ENCODE assay signal across 8 cellular contexts in genomic region chr11:57515332-57516060, GRCh38. TPM values are rescaled to one million over a fixed set of nuclear protein-coding genes. Genes with fewer than 3 reads are reported as not detected.
A peak's percentile ranks its signal among the peaks of the same experiment; 100 is the strongest.
DNase-seq lines count a peak whose midpoint lies in the region; ATAC-seq and TF ChIP-seq lines count a peak whose summit lies in the region.

Gene SLC43A1, minus strand, starts transcription at chr11:57515702. Its CDS starts 1,591 bp downstream, at chr11:57514111.

- H3K4me1 ChIP-seq in tibial nerve: peaks cover 0 to 22% (median 6%) of the 10 kb centered on the region in 4 donors

- H3K4me3 Mint-ChIP-seq in naive B cell: peak within 1 kb of the TSS; percentile 91 to 99 (median 97)

- DNase-seq in GM10248 (ENCODE audit: extremely low spot score) (peak; percentile 66), LoVo (ENCODE audit: low spot score) (peak; percentile 57), epithelial cell of esophagus (ENCODE audit: low read depth) (peak; percentile 27), naive B cell (no peak), tibial nerve (ENCODE audit: low spot score in 2 of 2) (peak; percentile 43 to 61), NCI-H774 (lab: John Stamatoyannopoulos, UW) (no peak)
- peak; percentile 6 to 9 for DNase-seq in activated CD4-positive, alpha-beta T cell treated with anti-CD3 and anti-CD28 coated beads, Interleukin-2, amount 50 U/mL, for 4 hours

- no peaks in the 10 kb centered on the region for H3K27me3 Mint-ChIP-seq in naive B cell

- no peaks in the 10 kb centered on the region for H3K36me3 ChIP-seq in tibial nerve

- TF ChIP-seq CTCF in GM10248 (IDR thresholded peaks at IDR 0.05; ENCODE audit: control extremely low read depth, extremely low read depth, low read depth, missing control alignments): no peak
- peak; percentile 4 for TF ChIP-seq CTCF in epithelial cell of esophagus (IDR thresholded peaks at IDR 0.05; ENCODE audit: insufficient read depth, low read depth, low read length, missing control alignments)
- peak in 1 of 5 experiments; percentile 16 for TF ChIP-seq CTCF in tibial nerve (IDR thresholded peaks at IDR 0.05)

- peak within 1 kb of the TSS; percentile 64 to 97 (median 90) for H3K27ac Mint-ChIP-seq in naive B cell

- peaks cover 37 to 43% (median 38%) of the 10 kb centered on the region in 3 donors for H3K4me1 Mint-ChIP-seq in naive B cell

- TF ChIP-seq EP300 in tibial nerve (IDR thresholded peaks at IDR 0.05): peak in 1 of 2 donors; percentile 27

- no peaks in the 10 kb centered on the region for H3K36me3 Mint-ChIP-seq in naive B cell

- 0 to 1% methylated on average over 30 to 47 of the region's 66 CpGs for WGBS in tibial nerve, 2 donors

- no peaks in the 10 kb centered on the region for H3K9me3 ChIP-seq in tibial nerve

- POLR2A ChIA-PET in GM10248 (lab: Yijun Ruan, JAX): no interaction called here

- peak in 1 of 2 donors; percentile 41 for TF ChIP-seq POLR2A in tibial nerve (IDR thresholded peaks at IDR 0.05)

- peak; percentile 40 for ATAC-seq in GM21717 (IDR thresholded peaks at IDR 0.05; ENCODE audit: unreplicated experiment)
- peak; percentile 16 to 19 for ATAC-seq in naive B cell (ENCODE audit: low read depth in 2 of 2)

- H3K27ac ChIP-seq in tibial nerve: peak within 1 kb of the TSS; percentile 3 to 83 (median 58)

- H3K9me3 Mint-ChIP-seq in naive B cell: no peaks in the 10 kb centered on the region

- H3K27me3 ChIP-seq in tibial nerve: no peaks in the 10 kb centered on the region

- CTCF ChIA-PET in GM10248 (lab: Yijun Ruan, JAX): interaction anchor here (0.8 to 9.0 kb wide), 10 partner anchors 10 to 127 kb away, joined by 3 to 121 read pairs (median 5); partner anchors contain the start of genes RTN4RL2 and TIMM10

- H3K4me3 ChIP-seq in epithelial cell of esophagus (ENCODE audit: low read length) (peak within 1 kb of the TSS; percentile 57), tibial nerve (peak within 1 kb of the TSS; percentile 65 to 78 (median 69))

RNA-seq across cellular contexts. Expression of gene SLC43A1, which starts in this region (rescaled TPM):
- 10 to 100 TPM in 1 of 6 donors, 1 to 10 TPM in 5; 3.2 to 10.9 (median 4.6) TPM for polyA plus RNA-seq in naive B cell (ENCODE audit: low read depth in 6 of 6)
- total RNA-seq in tibial nerve: 10 to 100 TPM; 35.8 to 47.3 (median 42.4) TPM

Comparison
In these comparisons a context has a peak if more than half of its experiments do, and no peak if none do; other contexts are left out.
1. DNase-seq: peak in GM10248 (single experiment), LoVo (single experiment), activated CD4-positive, alpha-beta T cell treated with anti-CD3 and anti-CD28 coated beads, Interleukin-2, amount 50 U/mL, for 4 hours (2 of 2), epithelial cell of esophagus (single experiment) and tibial nerve (2 of 2); none in naive B cell (single experiment) and NCI-H774 (single experiment).